ENCODE assay signal across 26 cellular contexts in the genomic region with DNA sequence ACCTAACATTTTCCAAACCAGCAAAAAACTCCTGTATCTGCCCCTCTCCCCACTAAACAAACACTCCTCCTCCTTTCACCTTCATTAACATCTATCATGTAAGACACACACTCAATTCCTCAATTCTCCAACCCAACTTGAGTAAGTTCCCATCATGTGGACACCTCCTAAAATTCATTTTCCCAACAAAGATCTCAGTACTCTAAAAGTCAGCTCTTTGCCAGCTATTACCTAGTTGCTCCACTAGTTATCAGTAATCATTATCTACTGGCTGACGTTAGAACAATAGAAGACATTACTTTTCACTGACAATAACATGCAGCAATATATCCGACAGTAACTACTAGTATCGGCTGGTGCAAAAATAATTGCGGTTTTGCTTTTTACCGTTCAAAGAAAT. TPM values are rescaled to one million over a fixed set of nuclear protein-coding genes. Genes with fewer than 3 reads are reported as not detected.
DNase-seq lines count a peak whose midpoint lies in the region; ATAC-seq and TF ChIP-seq lines count a peak whose summit lies in the region.
"Had no signal": no experiment of that assay in that cellular context is flagged by ENCODE, and none has a peak within 500 bp of the region (broad histone marks: within the 10 kb centered on the region; RNA-seq: fewer than 3 reads in every experiment).

No MANE protein-coding gene starts in this region.

- H3K4me3 Mint-ChIP-seq in T-helper 17 cell: peak overlapping the region; percentile 71
- no peak overlapping the region for H3K4me3 Mint-ChIP-seq in stimulated activated naive B cell treated with anti-CD40 and anti-IgM and Interleukin-4, amounts not matched to agents 10 μg/mL and 1 μg/mL and 100 μg/mL, for 72 hours

- no peak for DNase-seq in activated naive CD4-positive, alpha-beta T cell treated with anti-CD3 and anti-CD28 coated beads, Interleukin-2, amount 50 U/mL, for 72 hours (ENCODE audit: low spot score in 2 of 2)
- DNase-seq in activated naive CD4-positive, alpha-beta T cell treated with anti-CD3 and anti-CD28 coated beads, Interleukin-2, amount 50 U/mL, for 16 hours: no peak
- DNase-seq in T-helper 17 cell (no peak), foreskin keratinocyte (no peak), SKM-1 treated with dmso at 0.1 percent for 144 hours (lab: John Stamatoyannopoulos, UW; ENCODE audit: unreplicated experiment) (no peak), NCI-H1436 (lab: John Stamatoyannopoulos, UW) (no peak)
- DNase-seq in stimulated activated naive B cell treated with anti-CD40 and anti-IgM and Interleukin-4, amounts not matched to agents 10 μg/mL and 1 μg/mL and 100 μg/mL, for 72 hours: no peak
- DNase-seq: activated gamma-delta T cell treated with Interleukin-2 at 50 U/mL for 16 hours; C1 segment of cervical spinal cord; cortex of kidney; DMS 273 treated with DMSO at 0.1 percent for 48 hours; HCEC 1CT; IMR-90; left ventricle myocardium inferior; spleen; stimulated activated CD4-positive, alpha-beta T cell treated with anti-CD3 and anti-CD28 coated beads, Interleukin-4, amount 100 ng/mL, for 1 hour; stimulated activated naive CD4-positive, alpha-beta T cell; T1000 had no signal

- peak overlapping the region; percentile 2 to 36 for H3K27ac Mint-ChIP-seq in activated naive CD4-positive, alpha-beta T cell treated with anti-CD3 and anti-CD28 coated beads, Interleukin-2, amount 50 U/mL, for 72 hours
- peak overlapping the region; percentile 94 for H3K27ac Mint-ChIP-seq in T-helper 17 cell
- H3K27ac Mint-ChIP-seq in stimulated activated naive B cell treated with anti-CD40 and anti-IgM and Interleukin-4, amounts not matched to agents 10 μg/mL and 1 μg/mL and 100 μg/mL, for 72 hours: peak overlapping the region; percentile 47

- H3K9me3 ChIP-seq in T-helper 17 cell (ENCODE audit: control insufficient read depth, low read length, poor library complexity, severe bottlenecking): no peaks in the 10 kb centered on the region
- H3K9me3 ChIP-seq: left ventricle myocardium inferior, right atrium auricular region, spleen, thoracic aorta had no signal

- H3K27me3 Mint-ChIP-seq in T-helper 17 cell: no peaks in the 10 kb centered on the region
- no peaks in the 10 kb centered on the region for H3K27me3 Mint-ChIP-seq in stimulated activated naive B cell treated with anti-CD40 and anti-IgM and Interleukin-4, amounts not matched to agents 10 μg/mL and 1 μg/mL and 100 μg/mL, for 72 hours

- H3K9me3 Mint-ChIP-seq in activated naive CD4-positive, alpha-beta T cell treated with anti-CD3 and anti-CD28 coated beads, Interleukin-2, amount 50 U/mL, for 72 hours: no peaks in the 10 kb centered on the region
- H3K9me3 Mint-ChIP-seq in stimulated activated naive B cell treated with anti-CD40 and anti-IgM and Interleukin-4, amounts not matched to agents 10 μg/mL and 1 μg/mL and 100 μg/mL, for 72 hours: no peaks in the 10 kb centered on the region

- no peak for ATAC-seq in activated naive CD4-positive, alpha-beta T cell treated with anti-CD3 and anti-CD28 coated beads, Interleukin-2, amount 50 U/mL, for 72 hours
- no peak for ATAC-seq in T-helper 17 cell
- ATAC-seq in foreskin keratinocyte: peak; percentile 12
- no peak for ATAC-seq in stimulated activated naive B cell treated with anti-CD40 and anti-IgM and Interleukin-4, amounts not matched to agents 10 μg/mL and 1 μg/mL and 100 μg/mL, for 72 hours (replicated peaks)
- ATAC-seq: activated CD4-positive, CD25-positive, alpha-beta regulatory T cell treated with anti-CD3 and anti-CD28 coated beads, Interleukin-2, amount 50 U/mL, for 24 hours; SK-N-SH treated with all-trans-retinoic acid at 6 μM for 48 hours had no signal

- peaks cover 22 to 61% of the 10 kb centered on the region in 2 donors for H3K36me3 Mint-ChIP-seq in activated naive CD4-positive, alpha-beta T cell treated with anti-CD3 and anti-CD28 coated beads, Interleukin-2, amount 50 U/mL, for 72 hours
- peaks cover 11% of the 10 kb centered on the region for H3K36me3 Mint-ChIP-seq in T-helper 17 cell (ENCODE audit: low read depth)
- peaks cover 57 to 66% of the 10 kb centered on the region in 2 donors for H3K36me3 Mint-ChIP-seq in stimulated activated naive B cell treated with anti-CD40 and anti-IgM and Interleukin-4, amounts not matched to agents 10 μg/mL and 1 μg/mL and 100 μg/mL, for 72 hours

- peaks cover 50% of the 10 kb centered on the region for H3K4me1 Mint-ChIP-seq in T-helper 17 cell
- H3K4me1 Mint-ChIP-seq in stimulated activated naive B cell treated with anti-CD40 and anti-IgM and Interleukin-4, amounts not matched to agents 10 μg/mL and 1 μg/mL and 100 μg/mL, for 72 hours: peaks cover 31 to 59% of the 10 kb centered on the region in 2 donors

- no peak overlapping the region for H3K27ac ChIP-seq in foreskin keratinocyte
- H3K27ac ChIP-seq: left ventricle myocardium inferior, parathyroid adenoma, right atrium auricular region, thoracic aorta had no signal

- TF ChIP-seq CTCF in foreskin keratinocyte (conservative IDR thresholded peaks at IDR 0.05): no peak

- H3K27me3 ChIP-seq in foreskin keratinocyte: no peaks in the 10 kb centered on the region
- H3K27me3 ChIP-seq: right atrium auricular region, spleen had no signal

- H3K4me1 ChIP-seq in foreskin keratinocyte: no peaks in the 10 kb centered on the region

RNA-seq across cellular contexts. Expression of gene HNRNPC, which starts 42.1 kb away (rescaled TPM):
- 1,000 to 10,000 TPM in 1 of 2 donors, 100 to 1,000 TPM in 1; 948 to 1,048 TPM for total RNA-seq in activated naive CD4-positive, alpha-beta T cell treated with anti-CD3 and anti-CD28 coated beads, Interleukin-2, amount 50 U/mL, for 72 hours
- total RNA-seq in T-helper 17 cell: 100 to 1,000 TPM; 576 to 580 TPM
- 736 and 756 TPM in 2 replicates for total RNA-seq in foreskin keratinocyte
- polyA plus RNA-seq in foreskin keratinocyte: 620 and 720 TPM in 2 replicates

RNA-seq across cellular contexts. Expression of gene RPGRIP1, which starts 52.7 kb away (rescaled TPM):
- total RNA-seq in activated naive CD4-positive, alpha-beta T cell treated with anti-CD3 and anti-CD28 coated beads, Interleukin-2, amount 50 U/mL, for 72 hours: not detected
- total RNA-seq in T-helper 17 cell: under 1 TPM in 1 of 2 donors, not detected in 1; 0.94 TPM
- total RNA-seq in foreskin keratinocyte: not detected in 2 replicates
- polyA plus RNA-seq in foreskin keratinocyte: not detected in 2 replicates
- total RNA-seq: bronchial epithelial cell, IMR-90, M059J, thoracic aorta had no signal
- polyA plus RNA-seq: IMR-90, neural cell had no signal

Comparison
In these comparisons a context has a peak if more than half of its experiments do, and no peak if none do; other contexts are left out.
1. H3K27ac Mint-ChIP-seq: peak in every context shown above with its lines; median percentile 94 in T-helper 17 cell; 47 in stimulated activated naive B cell treated with anti-CD40 and anti-IgM and Interleukin-4, amounts not matched to agents 10 μg/mL and 1 μg/mL and 100 μg/mL, for 72 hours; 19 in activated naive CD4-positive, alpha-beta T cell treated with anti-CD3 and anti-CD28 coated beads, Interleukin-2, amount 50 U/mL, for 72 hours.